ENCODE assay signal across 16 cellular contexts in genomic region chr13:68850160-68850559, GRCh38.
DNase-seq lines count a peak whose midpoint lies in the region; ATAC-seq and TF ChIP-seq lines count a peak whose summit lies in the region.
"Had no signal": no experiment of that assay in that cellular context is flagged by ENCODE, and none has a peak within 500 bp of the region (broad histone marks: within the 10 kb centered on the region; RNA-seq: fewer than 3 reads in every experiment).

No MANE protein-coding gene starts in this region.

- no peak overlapping the region for H2AFZ ChIP-seq in OCI-LY3 (ENCODE audit: low read depth, low read length)

- peak overlapping the region; percentile 15; the same call in 1 of the 2 replicates for H3K27ac ChIP-seq in OCI-LY3 (ENCODE audit: low read length)

- peak overlapping the region; percentile 16; the same call in 1 of the 2 replicates for H3K4me2 ChIP-seq in OCI-LY3 (ENCODE audit: low read length)

- no peaks in the 10 kb centered on the region for H4K20me1 ChIP-seq in OCI-LY3 (ENCODE audit: insufficient read depth, low read length)

- H3K36me3 ChIP-seq in OCI-LY3 (replicated peaks; ENCODE audit: low read depth, low read length), result no peaks in the 10 kb centered on the region

- peak; percentile 4 for DNase-seq in amniotic epithelial cell (ENCODE audit: low read depth)
- DNase-seq in iris pigment epithelial cell (ENCODE audit: low read depth), result peak; percentile 15
- peak; percentile 68 for DNase-seq in retinal pigment epithelial cell (ENCODE audit: low read depth)
- no peak for DNase-seq in activated naive CD4-positive, alpha-beta T cell treated with anti-CD3 and anti-CD28 coated beads, Interleukin-2, amount 50 U/mL, for 16 hours
- DNase-seq: DMS79, H9, Kasumi-1, NCI-H1694 treated with DMSO at 0.1 percent for 48 hours, NCI-H226, NCI-H524, NCI-H82, RPMI8226, SHP77 treated with DMSO at 0.1 percent for 48 hours had no signal

- H3K9me3 ChIP-seq in OCI-LY3 (ENCODE audit: insufficient read depth, low read length), result no peaks in the 10 kb centered on the region

- no peaks in the 10 kb centered on the region for H3K27me3 ChIP-seq in OCI-LY3 (ENCODE audit: low read depth, low read length)

- no peaks in the 10 kb centered on the region for H3K79me2 ChIP-seq in OCI-LY3 (ENCODE audit: low read length)

- ATAC-seq in HG02973 (IDR thresholded peaks at IDR 0.05; ENCODE audit: unreplicated experiment) (no peak), HG02571 (IDR thresholded peaks at IDR 0.05; ENCODE audit: unreplicated experiment) (no peak)

- H3K4me1 ChIP-seq in OCI-LY3 (ENCODE audit: low read length), result peaks cover 33% of the 10 kb centered on the region

- no peak overlapping the region for H3K9ac ChIP-seq in OCI-LY3 (ENCODE audit: low read length)

- no peak overlapping the region for H3K4me3 ChIP-seq in OCI-LY3 (ENCODE audit: low read length)
- H3K4me3 ChIP-seq in retinal pigment epithelial cell (ENCODE audit: low read length), result no peak overlapping the region

- no peak for TF ChIP-seq CTCF in OCI-LY3 (IDR thresholded peaks at IDR 0.05; ENCODE audit: low read depth, low read length)
- no peak for TF ChIP-seq CTCF in retinal pigment epithelial cell (conservative IDR thresholded peaks at IDR 0.05; ENCODE audit: low read depth, low read length)
